In genomic region chr2:150470435-150470834, GRCh38 we compare ENCODE assay signal across 1 cellular context.
TF ChIP-seq lines count a peak whose summit lies in the region.

No MANE protein-coding gene starts in this region.

TF ChIP-seq in GM23338, 12 proteins besides CTCF, POLR2A, EP300 and RAD21 (continued from another document):
- no peak for TF ChIP-seq ZNF462 (CRISPR knock-in tag; IDR thresholded peaks at IDR 0.05)
- no peak for TF ChIP-seq JUNB (IDR thresholded peaks at IDR 0.05; ENCODE audit: unreplicated experiment)
- no peak for TF ChIP-seq ZNF114 (CRISPR knock-in tag; IDR thresholded peaks at IDR 0.05)
- TF ChIP-seq EZH2phosphoT487 (IDR thresholded peaks at IDR 0.05; ENCODE audit: unreplicated experiment) = no peak
- no peak for TF ChIP-seq ETS1 (IDR thresholded peaks at IDR 0.05)
